22 cellular contexts compared by ENCODE assay signal in genomic region chr14:80266930-80267329, GRCh38. TPM values are rescaled to one million over a fixed set of nuclear protein-coding genes. Genes with fewer than 3 reads are reported as not detected.
"Had no signal": no experiment of that assay in that cellular context is flagged by ENCODE, and none has a peak within 500 bp of the region (broad histone marks: within the 10 kb centered on the region; RNA-seq: fewer than 3 reads in every experiment).

No MANE protein-coding gene starts in this region.

- H3K4me1 ChIP-seq: left ventricle myocardium inferior, right atrium auricular region, right lobe of liver, stomach, testis, tibial artery, upper lobe of right lung had no signal

- H3K27me3 ChIP-seq: ovary, right atrium auricular region, right lobe of liver, stomach, testis, tibial artery, upper lobe of right lung had no signal

- H3K27ac ChIP-seq: left ventricle myocardium inferior, ovary, right atrium auricular region, right lobe of liver, stomach, testis, tibial artery, upper lobe of right lung had no signal

- H3K4me2 ChIP-seq: smooth muscle cell had no signal

- DNase-seq: islet precursor cell; left ventricle myocardium inferior; midbrain; mucosa of descending colon; naive thymus-derived CD4-positive, alpha-beta T cell; ovary; right lobe of liver; stimulated activated CD4-positive, alpha-beta T cell treated with anti-CD3 and anti-CD28 coated beads, Interleukin-15, amount 100 ng/mL, for 24 hours; stimulated activated CD4-positive, alpha-beta T cell treated with anti-CD3 and anti-CD28 coated beads, Interleukin-2, amount 100 ng/mL, for 24 hours; stimulated activated CD4-positive, alpha-beta T cell treated with anti-CD3 and anti-CD28 coated beads, Interleukin-4, amount 100 ng/mL, for 1 hour; stimulated activated naive B cell treated with anti-CD40 and anti-IgM and Interleukin-4, amounts not matched to agents 10 μg/mL and 1 μg/mL and 100 μg/mL, for 72 hours; stimulated activated naive CD8-positive, alpha-beta T cell treated with anti-CD3 and anti-CD28 coated beads, Interleukin-15, Interleukin-2, amounts not matched to agents 100 U/mL and 50 U/mL, for 24 hours; stomach; testis; tibial artery; trophoblast cell; upper lobe of right lung had no signal

- H3K36me3 ChIP-seq: left ventricle myocardium inferior, ovary, right atrium auricular region, right lobe of liver, stomach, tibial artery, upper lobe of right lung had no signal

- ATAC-seq: mucosa of descending colon; naive thymus-derived CD4-positive, alpha-beta T cell; natural killer cell treated with Interleukin-12 subunit alpha and Interleukin-12 subunit beta and Interleukin-15 and Interleukin-18, amount 100 ng/mL, for 72 hours; right lobe of liver; stimulated activated naive B cell treated with anti-CD40 and anti-IgM and Interleukin-4, amounts not matched to agents 10 μg/mL and 1 μg/mL and 100 μg/mL, for 72 hours; stimulated activated naive CD8-positive, alpha-beta T cell treated with anti-CD3 and anti-CD28 coated beads, Interleukin-15, Interleukin-2, amounts not matched to agents 100 U/mL and 50 U/mL, for 24 hours; upper lobe of right lung had no signal

- H3K9me3 ChIP-seq: left ventricle myocardium inferior, mucosa of descending colon, ovary, right atrium auricular region, right lobe of liver, stomach, testis, tibial artery, upper lobe of right lung had no signal

- H3K4me3 ChIP-seq: left ventricle myocardium inferior, lung, mucosa of descending colon, ovary, right atrium auricular region, right lobe of liver, smooth muscle cell, stomach, testis, tibial artery, upper lobe of right lung had no signal

RNA-seq across cellular contexts. Expression of gene DIO2, which starts 55.6 kb away (rescaled TPM):
- total RNA-seq: kidney epithelial cell; naive thymus-derived CD4-positive, alpha-beta T cell; natural killer cell treated with Interleukin-12 subunit alpha and Interleukin-12 subunit beta and Interleukin-15 and Interleukin-18, amount 100 ng/mL, for 72 hours had no signal
- polyA plus RNA-seq: naive thymus-derived CD4-positive, alpha-beta T cell had no signal
